ENCODE assay signal across 21 cellular contexts in the genomic region with DNA sequence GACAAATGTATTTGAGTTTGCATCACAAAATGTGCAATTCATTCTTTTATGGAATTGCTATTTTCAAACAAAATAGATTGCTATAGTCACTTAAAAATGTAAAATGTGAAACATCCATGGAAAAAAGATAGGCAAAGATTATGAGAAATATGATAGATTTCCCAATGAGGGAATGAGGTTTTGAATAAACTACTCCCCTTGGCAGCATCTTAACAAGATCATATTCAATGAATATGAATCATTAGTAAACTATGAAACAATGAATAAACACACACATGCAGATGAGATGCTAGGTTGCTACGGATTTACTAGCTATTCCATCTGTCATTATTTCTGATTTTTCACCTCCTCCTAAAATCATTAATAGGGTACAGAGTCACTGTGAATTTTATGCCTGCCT.
"Had no signal": no experiment of that assay in that cellular context is flagged by ENCODE, and none has a peak within 500 bp of the region (broad histone marks: within the 10 kb centered on the region; RNA-seq: fewer than 3 reads in every experiment).

No MANE protein-coding gene starts in this region.

- H3K9ac ChIP-seq: SK-N-SH had no signal

- H3K4me2 ChIP-seq: SK-N-SH had no signal

- DNase-seq: KBM-7, MV-4-11, NCI-H1048, NCI-H1105, NCI-H1417 treated with DMSO at 0.1 percent for 48 hours, NCI-H146, NCI-H1694 treated with DMSO at 0.1 percent for 48 hours, NCI-H1930, NCI-H2081, NCI-H2107, NCI-H2227 treated with DMSO at 0.1 percent for 48 hours, NCI-H524 treated with DMSO at 0.1 percent for 48 hours, NCI-H69, NCI-H774, RPMI8226, SHP77, SK-N-SH, SW 1271 had no signal

- H3K27ac ChIP-seq: HL-60 had no signal

- FAIRE-seq: HTR-8/SVneo, RCC 7860 had no signal
